In genomic region chr20:34915749-34916455, GRCh38 we compare ENCODE assay signal across 1 cellular context.
A peak's percentile ranks its signal among the peaks of the same experiment; 100 is the strongest.
TF ChIP-seq lines count a peak whose summit lies in the region.

No MANE protein-coding gene starts in this region.

TF ChIP-seq in HepG2, 621 proteins besides CTCF, POLR2A, EP300 and RAD21:
- TF ChIP-seq, protein P1, sequence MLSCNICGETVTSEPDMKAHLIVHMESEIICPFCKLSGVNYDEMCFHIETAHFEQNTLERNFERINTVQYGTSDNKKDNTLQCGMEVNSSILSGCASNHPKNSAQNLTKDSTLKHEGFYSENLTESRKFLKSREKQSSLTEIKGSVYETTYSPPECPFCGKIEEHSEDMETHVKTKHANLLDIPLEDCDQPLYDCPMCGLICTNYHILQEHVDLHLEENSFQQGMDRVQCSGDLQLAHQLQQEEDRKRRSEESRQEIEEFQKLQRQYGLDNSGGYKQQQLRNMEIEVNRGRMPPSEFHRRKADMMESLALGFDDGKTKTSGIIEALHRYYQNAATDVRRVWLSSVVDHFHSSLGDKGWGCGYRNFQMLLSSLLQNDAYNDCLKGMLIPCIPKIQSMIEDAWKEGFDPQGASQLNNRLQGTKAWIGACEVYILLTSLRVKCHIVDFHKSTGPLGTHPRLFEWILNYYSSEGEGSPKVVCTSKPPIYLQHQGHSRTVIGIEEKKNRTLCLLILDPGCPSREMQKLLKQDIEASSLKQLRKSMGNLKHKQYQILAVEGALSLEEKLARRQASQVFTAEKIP (CRISPR knock-in tag; IDR thresholded peaks at IDR 0.05; ENCODE audit: borderline replicate concordance): no peak
- TF ChIP-seq ATF1 (CRISPR knock-in tag; IDR thresholded peaks at IDR 0.05): 0 out of 2 replicates have a peak, but pooled peaks have one; percentile 18
